Comparison of ENCODE assay signal across 15 cellular contexts in the genomic region with DNA sequence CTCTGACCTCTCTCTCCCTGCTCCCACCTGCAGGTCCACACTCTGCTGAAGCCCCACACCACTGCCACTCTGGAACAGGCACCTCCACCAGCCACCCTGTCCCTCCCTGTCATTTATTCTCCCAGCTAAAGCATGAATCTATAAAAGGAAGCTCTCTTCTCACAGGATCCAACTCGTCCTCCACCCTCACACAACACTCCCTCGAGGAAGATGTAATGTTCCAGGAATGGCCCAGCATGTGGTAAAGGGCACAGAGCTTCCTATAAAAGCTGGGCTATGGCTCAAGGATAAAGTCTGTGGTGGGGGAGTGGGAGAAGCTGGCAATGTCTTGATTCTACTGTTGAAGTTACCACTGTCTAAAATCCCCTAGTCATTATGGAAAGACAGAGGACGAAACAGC.
DNase-seq lines count a peak whose midpoint lies in the region; ATAC-seq and TF ChIP-seq lines count a peak whose summit lies in the region.
"Had no signal": no experiment of that assay in that cellular context is flagged by ENCODE, and none has a peak within 500 bp of the region (broad histone marks: within the 10 kb centered on the region; RNA-seq: fewer than 3 reads in every experiment).

No MANE protein-coding gene starts in this region.

- peak overlapping the region; percentile 26 for H3K4me3 Mint-ChIP-seq in endothelial cell (ENCODE audit: unreplicated experiment)
- no peak overlapping the region for H3K4me3 Mint-ChIP-seq in stimulated activated effector memory CD8-positive, alpha-beta T cell treated with anti-CD3 and anti-CD28 coated beads, Interleukin-12 subunit alpha, Interleukin-12 subunit beta, amount 100 ng/mL, for 72 hours
- H3K4me3 Mint-ChIP-seq: CD4-positive, alpha-beta memory T cell had no signal

- H3K9me3 Mint-ChIP-seq in endothelial cell (ENCODE audit: unreplicated experiment) = no peaks in the 10 kb centered on the region
- H3K9me3 Mint-ChIP-seq in stimulated activated effector memory CD8-positive, alpha-beta T cell treated with anti-CD3 and anti-CD28 coated beads, Interleukin-12 subunit alpha, Interleukin-12 subunit beta, amount 100 ng/mL, for 72 hours = no peaks in the 10 kb centered on the region
- H3K9me3 Mint-ChIP-seq: CD4-positive, alpha-beta memory T cell had no signal

- H3K27ac Mint-ChIP-seq in endothelial cell (ENCODE audit: unreplicated experiment) = no peak overlapping the region
- H3K27ac Mint-ChIP-seq in stimulated activated effector memory CD8-positive, alpha-beta T cell treated with anti-CD3 and anti-CD28 coated beads, Interleukin-12 subunit alpha, Interleukin-12 subunit beta, amount 100 ng/mL, for 72 hours = peak overlapping the region; percentile 64
- H3K27ac Mint-ChIP-seq: CD4-positive, alpha-beta memory T cell had no signal

- TF ChIP-seq CTCF in mammary epithelial cell (conservative IDR thresholded peaks at IDR 0.05 in 1 of 2, IDR thresholded peaks at IDR 0.05 in 1 of 2; ENCODE audit: extremely low read depth in 1 of 2, insufficient read depth in 1 of 2, low read depth in 1 of 2, low read length in 2 of 2) = no peak
- no peak for TF ChIP-seq CTCF in endothelial cell (IDR thresholded peaks at IDR 0.05; ENCODE audit: unreplicated experiment)

- in situ Hi-C loops in mammary epithelial cell (cut with MboI; ENCODE audit: low sequenced_read_pairs in 2 of 2) = no loop called here

- no peaks in the 10 kb centered on the region for H4K20me1 ChIP-seq in mammary epithelial cell (ENCODE audit: insufficient read depth, low read length)

- H3K4me2 ChIP-seq in mammary epithelial cell (ENCODE audit: insufficient read depth, low read depth, low read length) = no peak overlapping the region
- H3K4me2 ChIP-seq: A549 had no signal

- no peaks in the 10 kb centered on the region for H3K27me3 ChIP-seq in mammary epithelial cell (ENCODE audit: insufficient read depth, low read length)
- H3K27me3 ChIP-seq: BE2C had no signal

- no TSS peak for BruUV-seq in mammary epithelial cell (replicated peaks; lab: Mats Ljungman, UMichigan)

- no peak overlapping the region for H3K27ac ChIP-seq in mammary epithelial cell (ENCODE audit: insufficient read depth, low read depth, low read length)
- H3K27ac ChIP-seq: A549, C4-2B had no signal

- H3K4me3 ChIP-seq in mammary epithelial cell (replicated peaks in 1 of 3; ENCODE audit: insufficient read depth in 1 of 3, low read depth in 2 of 3, low read length in 3 of 3) = no peak overlapping the region
- H3K4me3 ChIP-seq: A549, GM12878, HAP-1 had no signal

- DNase-seq in mammary epithelial cell (peak; percentile 8), endothelial cell (ENCODE audit: low spot score) (no peak), myocyte (ENCODE audit: low read depth) (peak; percentile 26), MV-4-11 (lab: John Stamatoyannopoulos, UW) (no peak), T1000 (lab: John Stamatoyannopoulos, UW) (no peak), posterior vena cava (ENCODE audit: low spot score) (no peak)
- no peak for DNase-seq in stimulated activated effector memory CD8-positive, alpha-beta T cell treated with anti-CD3 and anti-CD28 coated beads, Interleukin-12 subunit alpha, Interleukin-12 subunit beta, amount 100 ng/mL, for 72 hours (ENCODE audit: low spot score in 2 of 2)
- DNase-seq: BE2C; CD4-positive, alpha-beta memory T cell; DMS79 had no signal

- CTCF ChIA-PET in mammary epithelial cell (lab: Charles Lee; ENCODE audit: low non-redundant PET) = no interaction called here

- dilution Hi-C loops in mammary epithelial cell (cut with HindIII; ENCODE audit: low sequenced_read_pairs) = no loop called here

- ATAC-seq in stimulated activated effector memory CD8-positive, alpha-beta T cell treated with anti-CD3 and anti-CD28 coated beads, Interleukin-12 subunit alpha, Interleukin-12 subunit beta, amount 100 ng/mL, for 72 hours = no peak
- ATAC-seq: A549, GM12878, HepG2 had no signal

- 21% methylated on average over 3 of the region's 3 CpGs for WGBS in mammary epithelial cell (ENCODE audit: low coverage, missing lambda C conversion rate)

- H3K9me3 ChIP-seq in mammary epithelial cell (replicated peaks; ENCODE audit: insufficient read depth, low read length) = no peaks in the 10 kb centered on the region
- H3K9me3 ChIP-seq: A549, BE2C, HAP-1 had no signal

- peaks cover 16% of the 10 kb centered on the region for H3K36me3 Mint-ChIP-seq in endothelial cell (ENCODE audit: low read depth, unreplicated experiment)
- H3K36me3 Mint-ChIP-seq in stimulated activated effector memory CD8-positive, alpha-beta T cell treated with anti-CD3 and anti-CD28 coated beads, Interleukin-12 subunit alpha, Interleukin-12 subunit beta, amount 100 ng/mL, for 72 hours = peaks cover 74% of the 10 kb centered on the region

- peaks cover 54% of the 10 kb centered on the region for H3K36me3 ChIP-seq in mammary epithelial cell (ENCODE audit: insufficient read depth, low read length)

- no peaks in the 10 kb centered on the region for H3K4me1 ChIP-seq in mammary epithelial cell (ENCODE audit: insufficient read depth, low read length)
- H3K4me1 ChIP-seq: A549, BE2C, HAP-1 had no signal

- H3K27me3 Mint-ChIP-seq in endothelial cell (ENCODE audit: unreplicated experiment) = peaks cover 7% of the 10 kb centered on the region
- H3K27me3 Mint-ChIP-seq: CD4-positive, alpha-beta memory T cell had no signal

- no peaks in the 10 kb centered on the region for H3K4me1 Mint-ChIP-seq in endothelial cell (ENCODE audit: unreplicated experiment)
- H3K4me1 Mint-ChIP-seq in stimulated activated effector memory CD8-positive, alpha-beta T cell treated with anti-CD3 and anti-CD28 coated beads, Interleukin-12 subunit alpha, Interleukin-12 subunit beta, amount 100 ng/mL, for 72 hours = no peaks in the 10 kb centered on the region
- H3K4me1 Mint-ChIP-seq: CD4-positive, alpha-beta memory T cell had no signal

- H2AFZ ChIP-seq in mammary epithelial cell (ENCODE audit: low read depth, low read length) = no peak overlapping the region

- intact Hi-C loops in mammary epithelial cell (cut with micrococcal nuclease) (loop anchor here (5.0 kb wide), 1 partner anchor 64 kb away; no protein-coding TSS in a partner anchor), posterior vena cava (cut with DNase I) (no loop called here)

- no peaks in the 10 kb centered on the region for H3K79me2 ChIP-seq in mammary epithelial cell (ENCODE audit: insufficient read depth, low read length)

- no peak overlapping the region for H3K9ac ChIP-seq in mammary epithelial cell (ENCODE audit: insufficient read depth, low read length)

Comparison
In these comparisons a context has a peak if more than half of its experiments do, and no peak if none do; other contexts are left out.
1. DNase-seq: peak in mammary epithelial cell (single experiment) and myocyte (single experiment); none in endothelial cell (single experiment), stimulated activated effector memory CD8-positive, alpha-beta T cell treated with anti-CD3 and anti-CD28 coated beads, Interleukin-12 subunit alpha, Interleukin-12 subunit beta, amount 100 ng/mL, for 72 hours (0 of 2), MV-4-11 (single experiment), T1000 (single experiment) and posterior vena cava (single experiment).